Comparison of ENCODE assay signal across 23 cellular contexts in the genomic region with DNA sequence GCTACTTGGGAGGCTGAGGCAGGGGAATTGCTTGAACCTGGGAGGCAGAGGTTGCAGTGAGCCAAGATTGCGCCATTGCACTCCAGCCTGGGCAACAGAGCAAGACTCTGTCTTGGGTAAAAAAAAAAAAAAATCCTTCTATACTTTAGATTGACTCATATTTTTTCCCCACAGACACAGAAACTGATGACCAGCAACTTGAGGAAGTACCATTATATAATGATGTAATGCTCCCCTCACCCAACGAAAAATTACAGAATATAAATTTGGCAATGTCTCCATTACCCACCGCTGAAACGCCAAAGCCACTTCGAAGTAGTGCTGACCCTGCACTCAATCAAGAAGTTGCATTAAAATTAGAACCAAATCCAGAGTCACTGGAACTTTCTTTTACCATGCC. TPM values are rescaled to one million over a fixed set of nuclear protein-coding genes. Genes with fewer than 3 reads are reported as not detected.
DNase-seq lines count a peak whose midpoint lies in the region; ATAC-seq and TF ChIP-seq lines count a peak whose summit lies in the region.
"Had no signal": no experiment of that assay in that cellular context is flagged by ENCODE, and none has a peak within 500 bp of the region (broad histone marks: within the 10 kb centered on the region; RNA-seq: fewer than 3 reads in every experiment).

No MANE protein-coding gene starts in this region.

- no peak overlapping the region for H3K27ac ChIP-seq in hepatocyte
- H3K27ac ChIP-seq: esophagus squamous epithelium, right lobe of liver, thoracic aorta had no signal

- H3K36me3 ChIP-seq in hepatocyte (replicated peaks; ENCODE audit: insufficient read depth, low read depth), result peaks cover 16% of the 10 kb centered on the region

- H3K4me2 ChIP-seq in hepatocyte, result no peak overlapping the region

- peaks cover 4% of the 10 kb centered on the region for H3K4me1 Mint-ChIP-seq in stimulated activated naive CD8-positive, alpha-beta T cell treated with anti-CD3 and anti-CD28 coated beads, Interleukin-15, Interleukin-2, amounts not matched to agents 100 ng/mL and 50 ng/mL, for 24 hours (ENCODE audit: low read depth)
- peaks cover 10% of the 10 kb centered on the region for H3K4me1 Mint-ChIP-seq in stimulated activated naive CD8-positive, alpha-beta T cell treated with anti-CD3 and anti-CD28 coated beads, Interleukin-15, amount 100 ng/mL, for 72 hours
- H3K4me1 Mint-ChIP-seq in T-cell, result peaks cover 0 to 6% (median 3%) of the 10 kb centered on the region in 3 donors

- no peak overlapping the region for H3K4me3 Mint-ChIP-seq in stimulated activated naive CD8-positive, alpha-beta T cell treated with anti-CD3 and anti-CD28 coated beads, Interleukin-15, Interleukin-2, amounts not matched to agents 100 ng/mL and 50 ng/mL, for 24 hours
- H3K4me3 Mint-ChIP-seq in stimulated activated naive CD8-positive, alpha-beta T cell treated with anti-CD3 and anti-CD28 coated beads, Interleukin-15, amount 100 ng/mL, for 72 hours, result no peak overlapping the region
- no peak overlapping the region for H3K4me3 Mint-ChIP-seq in T-cell
- H3K4me3 Mint-ChIP-seq: effector memory CD8-positive, alpha-beta T cell; stimulated activated effector memory CD8-positive, alpha-beta T cell treated with anti-CD3 and anti-CD28 coated beads, Interleukin-12 subunit alpha, Interleukin-12 subunit beta, amount 100 ng/mL, for 72 hours had no signal

- H3K27ac Mint-ChIP-seq in stimulated activated naive CD8-positive, alpha-beta T cell treated with anti-CD3 and anti-CD28 coated beads, Interleukin-15, Interleukin-2, amounts not matched to agents 100 ng/mL and 50 ng/mL, for 24 hours, result peak overlapping the region; percentile 63
- no peak overlapping the region for H3K27ac Mint-ChIP-seq in stimulated activated naive CD8-positive, alpha-beta T cell treated with anti-CD3 and anti-CD28 coated beads, Interleukin-15, amount 100 ng/mL, for 72 hours
- H3K27ac Mint-ChIP-seq in T-cell, result peak overlapping the region; percentile 38 to 48
- H3K27ac Mint-ChIP-seq: effector memory CD8-positive, alpha-beta T cell had no signal

- DNase-seq in stimulated activated naive CD8-positive, alpha-beta T cell treated with anti-CD3 and anti-CD28 coated beads, Interleukin-15, amount 100 ng/mL, for 72 hours, result no peak
- DNase-seq in T-cell (no peak), choroid plexus epithelial cell (ENCODE audit: low read depth) (peak; percentile 39), omental fat pad (ENCODE audit: low spot score) (no peak), hepatocyte (ENCODE audit: low spot score) (no peak), GDM1 (lab: John Stamatoyannopoulos, UW) (no peak)
- no peak for DNase-seq in activated effector memory CD4-positive, alpha-beta T cell treated with anti-CD3 and anti-CD28 coated beads, Interleukin-2, amount 50 U/mL, for 16 hours
- DNase-seq: activated CD8-positive, alpha-beta memory T cell treated with anti-CD3 and anti-CD28 coated beads for 24 hours; adrenal gland; DND-41; effector memory CD8-positive, alpha-beta T cell; esophagus squamous epithelium; KBM-7; left ventricle myocardium superior; NCI-H1092 treated with DMSO at 0.1 percent for 48 hours; NCI-H510A treated with DMSO at 0.1 percent for 48 hours; occipital lobe; OCI-M1; right lobe of liver; SHP77 treated with DMSO at 0.1 percent for 48 hours had no signal

- CTCF ChIA-PET in T-cell (lab: Charles Lee), result interaction anchor here in 1 of 2 donors (2.2 kb wide), 1 partner anchor 11 kb away, joined by 8 read pairs; no protein-coding TSS in a partner anchor

- no peaks in the 10 kb centered on the region for H3K27me3 ChIP-seq in hepatocyte
- H3K27me3 ChIP-seq: adrenal gland, esophagus squamous epithelium, right lobe of liver had no signal

- H3K4me1 ChIP-seq in hepatocyte (ENCODE audit: insufficient read depth), result no peaks in the 10 kb centered on the region
- H3K4me1 ChIP-seq: right lobe of liver had no signal

- H3K27me3 Mint-ChIP-seq in stimulated activated naive CD8-positive, alpha-beta T cell treated with anti-CD3 and anti-CD28 coated beads, Interleukin-15, Interleukin-2, amounts not matched to agents 100 ng/mL and 50 ng/mL, for 24 hours, result no peaks in the 10 kb centered on the region
- H3K27me3 Mint-ChIP-seq in stimulated activated naive CD8-positive, alpha-beta T cell treated with anti-CD3 and anti-CD28 coated beads, Interleukin-15, amount 100 ng/mL, for 72 hours, result no peaks in the 10 kb centered on the region
- no peaks in the 10 kb centered on the region for H3K27me3 Mint-ChIP-seq in T-cell
- H3K27me3 Mint-ChIP-seq: effector memory CD8-positive, alpha-beta T cell had no signal

- 97% methylated on average over 5 of the region's 5 CpGs for WGBS in hepatocyte (ENCODE audit: low lambda C conversion rate, missing lambda C conversion rate)

- POLR2A ChIA-PET in T-cell (lab: Charles Lee), result no interaction called here

- no peak for ATAC-seq in stimulated activated naive CD8-positive, alpha-beta T cell treated with anti-CD3 and anti-CD28 coated beads, Interleukin-15, amount 100 ng/mL, for 72 hours
- no peak for ATAC-seq in T-cell (replicated peaks in 1 of 4)
- ATAC-seq in omental fat pad (ENCODE audit: low FRiP score), result no peak
- ATAC-seq: effector memory CD8-positive, alpha-beta T cell; left ventricle myocardium superior; stimulated activated effector memory CD8-positive, alpha-beta T cell treated with anti-CD3 and anti-CD28 coated beads, Interleukin-12 subunit alpha, Interleukin-12 subunit beta, amount 100 ng/mL, for 72 hours had no signal

- no peaks in the 10 kb centered on the region for H4K20me1 ChIP-seq in hepatocyte (ENCODE audit: insufficient read depth, poor library complexity, severe bottlenecking)

- H3K79me2 ChIP-seq in hepatocyte, result peaks cover 53% of the 10 kb centered on the region

- H3K9me2 ChIP-seq in hepatocyte (replicated peaks; ENCODE audit: insufficient read depth), result no peaks in the 10 kb centered on the region

- no peak for TF ChIP-seq CTCF in choroid plexus epithelial cell (conservative IDR thresholded peaks at IDR 0.05; ENCODE audit: low read depth, low read length)
- no peak for TF ChIP-seq CTCF in omental fat pad (IDR thresholded peaks at IDR 0.05)
- no peak for TF ChIP-seq CTCF in hepatocyte (IDR thresholded peaks at IDR 0.05; ENCODE audit: poor library complexity)

- H3K4me3 ChIP-seq in choroid plexus epithelial cell (ENCODE audit: low read depth, low read length) (no peak overlapping the region), hepatocyte (no peak overlapping the region)
- H3K4me3 ChIP-seq: adrenal gland, esophagus squamous epithelium, right lobe of liver, thoracic aorta had no signal

- H3K9me3 ChIP-seq in hepatocyte (ENCODE audit: low read depth), result no peaks in the 10 kb centered on the region
- H3K9me3 ChIP-seq: adrenal gland, esophagus squamous epithelium, right lobe of liver, thoracic aorta had no signal

- H3K9me3 Mint-ChIP-seq in stimulated activated naive CD8-positive, alpha-beta T cell treated with anti-CD3 and anti-CD28 coated beads, Interleukin-15, Interleukin-2, amounts not matched to agents 100 ng/mL and 50 ng/mL, for 24 hours, result no peaks in the 10 kb centered on the region
- H3K9me3 Mint-ChIP-seq in stimulated activated naive CD8-positive, alpha-beta T cell treated with anti-CD3 and anti-CD28 coated beads, Interleukin-15, amount 100 ng/mL, for 72 hours, result no peaks in the 10 kb centered on the region
- no peaks in the 10 kb centered on the region for H3K9me3 Mint-ChIP-seq in T-cell
- H3K9me3 Mint-ChIP-seq: effector memory CD8-positive, alpha-beta T cell; stimulated activated effector memory CD8-positive, alpha-beta T cell treated with anti-CD3 and anti-CD28 coated beads, Interleukin-12 subunit alpha, Interleukin-12 subunit beta, amount 100 ng/mL, for 72 hours had no signal

- peaks cover 83% of the 10 kb centered on the region for H3K36me3 Mint-ChIP-seq in stimulated activated naive CD8-positive, alpha-beta T cell treated with anti-CD3 and anti-CD28 coated beads, Interleukin-15, Interleukin-2, amounts not matched to agents 100 ng/mL and 50 ng/mL, for 24 hours (ENCODE audit: low read depth)
- H3K36me3 Mint-ChIP-seq in T-cell, result peaks cover 51% of the 10 kb centered on the region

- no peak overlapping the region for H2AFZ ChIP-seq in hepatocyte

RNA-seq across cellular contexts. Expression of a gene that starts 24.3 kb away (rescaled TPM):
- total RNA-seq in T-cell, result 1 to 10 TPM; 2.8 to 6.4 (median 4.0) TPM
- 10 to 100 TPM in 2 of 4 donors, 1 to 10 TPM in 2; 4.9 to 11.9 (median 8.7) TPM for total RNA-seq in omental fat pad
- total RNA-seq in hepatocyte, result 7.7 and 10.5 TPM in 2 replicates
- 3.4 and 8.7 TPM in 2 replicates for polyA plus RNA-seq in hepatocyte

RNA-seq across cellular contexts. Expression of a gene that starts 42.6 kb away (rescaled TPM):
- total RNA-seq in T-cell, result 100 to 1,000 TPM in 2 of 5 donors, 10 to 100 TPM in 3; 80.2 to 200 (median 87.8) TPM
- total RNA-seq in omental fat pad, result 100 to 1,000 TPM in 3 of 4 donors, 10 to 100 TPM in 1; 95.2 to 550 (median 159) TPM
- 219 and 285 TPM in 2 replicates for total RNA-seq in hepatocyte
- 169 and 181 TPM in 2 replicates for polyA plus RNA-seq in hepatocyte

Comparison
In these comparisons a context has a peak if more than half of its experiments do, and no peak if none do; other contexts are left out.
1. H3K27ac Mint-ChIP-seq: peak in stimulated activated naive CD8-positive, alpha-beta T cell treated with anti-CD3 and anti-CD28 coated beads, Interleukin-15, Interleukin-2, amounts not matched to agents 100 ng/mL and 50 ng/mL, for 24 hours (single experiment) and T-cell (2 of 2); none in stimulated activated naive CD8-positive, alpha-beta T cell treated with anti-CD3 and anti-CD28 coated beads, Interleukin-15, amount 100 ng/mL, for 72 hours (0 of 2).